ENCODE assay signal across 8 cellular contexts in genomic region chr2:84946204-84947009, GRCh38. TPM values are rescaled to one million over a fixed set of nuclear protein-coding genes. Genes with fewer than 3 reads are reported as not detected.
DNase-seq lines count a peak whose midpoint lies in the region; ATAC-seq and TF ChIP-seq lines count a peak whose summit lies in the region.

No MANE protein-coding gene starts in this region.

- TF ChIP-seq CTCF in Caco-2 (IDR thresholded peaks at IDR 0.05; ENCODE audit: insufficient read depth in 1 of 2, low read depth in 1 of 2, low read length in 1 of 2, severe bottlenecking in 1 of 2, unreplicated experiment in 1 of 2) (no peak), chondrocyte (IDR thresholded peaks at IDR 0.05) (no peak)

- H3K4me3 ChIP-seq in Caco-2 (ENCODE audit: low read depth, low read length) = no peak overlapping the region

- H3K9me3 ChIP-seq in Caco-2 = no peaks in the 10 kb centered on the region

- ATAC-seq in GM21423 (IDR thresholded peaks at IDR 0.05; ENCODE audit: unreplicated experiment) (peak; percentile 70), sciatic nerve (peak; percentile 41)

- peak; percentile 29 to 80 for DNase-seq in Caco-2
- peak; percentile 96 for DNase-seq in HPDE6-E6E7 (ENCODE audit: extremely low spot score)
- peak; percentile 64 for DNase-seq in UCSD-AML1 (lab: John Stamatoyannopoulos, UW; ENCODE audit: unreplicated experiment)
- DNase-seq in chondrocyte (ENCODE audit: low spot score) = no peak
- no peak for DNase-seq in sciatic nerve (ENCODE audit: low spot score)
- DNase-seq in foreskin melanocyte = no peak
- no peak for DNase-seq in NCI-H510A (lab: John Stamatoyannopoulos, UW)

- BruUV-seq in Caco-2 (replicated peaks; lab: Mats Ljungman, UMichigan) = no TSS peak

- H3K4me3 Mint-ChIP-seq in Caco-2 (ENCODE audit: unreplicated experiment) (peak overlapping the region; percentile 1), chondrocyte (ENCODE audit: unreplicated experiment) (peak overlapping the region; percentile 20)

- H3K36me3 Mint-ChIP-seq in Caco-2 (ENCODE audit: insufficient read depth, unreplicated experiment) (no peaks in the 10 kb centered on the region), chondrocyte (ENCODE audit: low read depth) (no peaks in the 10 kb centered on the region)

- H3K27me3 ChIP-seq in Caco-2 (replicated peaks; ENCODE audit: control insufficient read depth, insufficient read depth, low read length) = no peaks in the 10 kb centered on the region

- POLR2A ChIA-PET in Caco-2 (lab: Charles Lee) = no interaction called here

- no peaks in the 10 kb centered on the region for H3K36me3 ChIP-seq in Caco-2 (ENCODE audit: control insufficient read depth, insufficient read depth, low read length)

- intact Hi-C loops in Caco-2 (cut with micrococcal nuclease; ENCODE audit: unreplicated experiment) (no loop called here), sciatic nerve (cut with DNase I) (no loop called here)

- H3K27me3 Mint-ChIP-seq in Caco-2 (ENCODE audit: insufficient read depth, unreplicated experiment) = no peaks in the 10 kb centered on the region
- H3K27me3 Mint-ChIP-seq in chondrocyte (ENCODE audit: low read depth) = no peaks in the 10 kb centered on the region

- CTCF ChIA-PET in Caco-2 (lab: Charles Lee) = interaction anchor here (0.6 kb wide), 1 partner anchor 21 kb away, joined by 3 read pairs; no protein-coding TSS in a partner anchor

- H3K4me1 Mint-ChIP-seq in Caco-2 (ENCODE audit: low read depth, unreplicated experiment) = peaks cover 20% of the 10 kb centered on the region
- H3K4me1 Mint-ChIP-seq in chondrocyte (ENCODE audit: low read depth) = peaks cover 18% of the 10 kb centered on the region

- peaks cover 8% of the 10 kb centered on the region for H3K4me1 ChIP-seq in Caco-2

- H3K27ac Mint-ChIP-seq in Caco-2 (ENCODE audit: unreplicated experiment) (peak overlapping the region; percentile 22), chondrocyte (ENCODE audit: unreplicated experiment) (peak overlapping the region; percentile 99)

- H3K9me3 Mint-ChIP-seq in Caco-2 (ENCODE audit: unreplicated experiment) = no peaks in the 10 kb centered on the region
- H3K9me3 Mint-ChIP-seq in chondrocyte (ENCODE audit: low read depth) = no peaks in the 10 kb centered on the region

RNA-seq across cellular contexts. Expression of gene KCMF1, which starts 24.6 kb away (rescaled TPM):
- total RNA-seq in Caco-2 (2022) (81.5 and 83.4 TPM in 2 replicates), chondrocyte (76.0 to 101 TPM (median 95.8 TPM) in 3 replicates), sciatic nerve (64.8 TPM)

RNA-seq across cellular contexts. Expression of gene TMSB10, which starts 41.0 kb away (rescaled TPM):
- total RNA-seq in Caco-2 (2022) (1,258 and 1,458 TPM in 2 replicates), chondrocyte (1,771 to 2,562 TPM (median 2,521 TPM) in 3 replicates), sciatic nerve (1,367 TPM)

Comparison
In these comparisons a context has a peak if more than half of its experiments do, and no peak if none do; other contexts are left out.
1. DNase-seq: peak in Caco-2 (2 of 2), HPDE6-E6E7 (single experiment) and UCSD-AML1 (single experiment); none in chondrocyte (single experiment), sciatic nerve (single experiment), foreskin melanocyte (single experiment) and NCI-H510A (single experiment).